In genomic region chr4:66572949-66573348, GRCh38 we compare ENCODE assay signal across 2 cellular contexts.
TF ChIP-seq lines count a peak whose summit lies in the region.

No MANE protein-coding gene starts in this region.

TF ChIP-seq in SK-N-SH treated with all-trans-retinoic acid at 6 μM for 48 hours, 23 proteins besides CTCF, POLR2A, EP300 and RAD21 (continued from another document):
- TF ChIP-seq, protein P1, sequence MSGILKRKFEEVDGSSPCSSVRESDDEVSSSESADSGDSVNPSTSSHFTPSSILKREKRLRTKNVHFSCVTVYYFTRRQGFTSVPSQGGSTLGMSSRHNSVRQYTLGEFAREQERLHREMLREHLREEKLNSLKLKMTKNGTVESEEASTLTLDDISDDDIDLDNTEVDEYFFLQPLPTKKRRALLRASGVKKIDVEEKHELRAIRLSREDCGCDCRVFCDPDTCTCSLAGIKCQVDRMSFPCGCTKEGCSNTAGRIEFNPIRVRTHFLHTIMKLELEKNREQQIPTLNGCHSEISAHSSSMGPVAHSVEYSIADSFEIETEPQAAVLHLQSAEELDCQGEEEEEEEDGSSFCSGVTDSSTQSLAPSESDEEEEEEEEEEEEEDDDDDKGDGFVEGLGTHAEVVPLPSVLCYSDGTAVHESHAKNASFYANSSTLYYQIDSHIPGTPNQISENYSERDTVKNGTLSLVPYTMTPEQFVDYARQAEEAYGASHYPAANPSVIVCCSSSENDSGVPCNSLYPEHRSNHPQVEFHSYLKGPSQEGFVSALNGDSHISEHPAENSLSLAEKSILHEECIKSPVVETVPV (CRISPR knock-in tag; IDR thresholded peaks at IDR 0.05) = no peak
- TF ChIP-seq RARB (CRISPR knock-in tag; IDR thresholded peaks at IDR 0.05) (no peak), TCF4 (CRISPR knock-in tag; IDR thresholded peaks at IDR 0.05; ENCODE audit: borderline replicate concordance) (no peak), ZNF565 (CRISPR knock-in tag; conservative IDR thresholded peaks at IDR 0.05; ENCODE audit: low read depth) (no peak), ZNF8 (CRISPR knock-in tag; IDR thresholded peaks at IDR 0.05) (no peak), BACH2 (CRISPR knock-in tag; IDR thresholded peaks at IDR 0.05; ENCODE audit: borderline replicate concordance) (no peak), GLIS3 (CRISPR knock-in tag; IDR thresholded peaks at IDR 0.05) (no peak)
- TF ChIP-seq, protein P2, sequence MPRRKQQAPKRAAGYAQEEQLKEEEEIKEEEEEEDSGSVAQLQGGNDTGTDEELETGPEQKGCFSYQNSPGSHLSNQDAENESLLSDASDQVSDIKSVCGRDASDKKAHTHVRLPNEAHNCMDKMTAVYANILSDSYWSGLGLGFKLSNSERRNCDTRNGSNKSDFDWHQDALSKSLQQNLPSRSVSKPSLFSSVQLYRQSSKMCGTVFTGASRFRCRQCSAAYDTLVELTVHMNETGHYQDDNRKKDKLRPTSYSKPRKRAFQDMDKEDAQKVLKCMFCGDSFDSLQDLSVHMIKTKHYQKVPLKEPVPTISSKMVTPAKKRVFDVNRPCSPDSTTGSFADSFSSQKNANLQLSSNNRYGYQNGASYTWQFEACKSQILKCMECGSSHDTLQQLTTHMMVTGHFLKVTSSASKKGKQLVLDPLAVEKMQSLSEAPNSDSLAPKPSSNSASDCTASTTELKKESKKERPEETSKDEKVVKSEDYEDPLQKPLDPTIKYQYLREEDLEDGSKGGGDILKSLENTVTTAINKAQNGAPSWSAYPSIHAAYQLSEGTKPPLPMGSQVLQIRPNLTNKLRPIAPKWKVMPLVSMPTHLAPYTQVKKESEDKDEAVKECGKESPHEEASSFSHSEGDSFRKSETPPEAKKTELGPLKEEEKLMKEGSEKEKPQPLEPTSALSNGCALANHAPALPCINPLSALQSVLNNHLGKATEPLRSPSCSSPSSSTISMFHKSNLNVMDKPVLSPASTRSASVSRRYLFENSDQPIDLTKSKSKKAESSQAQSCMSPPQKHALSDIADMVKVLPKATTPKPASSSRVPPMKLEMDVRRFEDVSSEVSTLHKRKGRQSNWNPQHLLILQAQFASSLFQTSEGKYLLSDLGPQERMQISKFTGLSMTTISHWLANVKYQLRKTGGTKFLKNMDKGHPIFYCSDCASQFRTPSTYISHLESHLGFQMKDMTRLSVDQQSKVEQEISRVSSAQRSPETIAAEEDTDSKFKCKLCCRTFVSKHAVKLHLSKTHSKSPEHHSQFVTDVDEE (CRISPR knock-in tag; IDR thresholded peaks at IDR 0.05) = no peak

TF ChIP-seq in SK-N-SH, 30 proteins besides CTCF, POLR2A, EP300 and RAD21:
- TF ChIP-seq ZBTB33 (IDR thresholded peaks at IDR 0.05; ENCODE audit: borderline replicate concordance, low read depth) = no peak
- no peak for TF ChIP-seq USF1 (IDR thresholded peaks at IDR 0.05; ENCODE audit: borderline replicate concordance, low read depth)
- TF ChIP-seq NRF1 (IDR thresholded peaks at IDR 0.05; ENCODE audit: low read depth, low read length) = no peak
- TF ChIP-seq NFIC (IDR thresholded peaks at IDR 0.05; ENCODE audit: borderline replicate concordance) = no peak
- no peak for TF ChIP-seq REST (IDR thresholded peaks at IDR 0.05; ENCODE audit: low read depth, low read length)
- no peak for TF ChIP-seq EZH2phosphoT487 (IDR thresholded peaks at IDR 0.05; ENCODE audit: borderline replicate concordance, low read depth)
- no peak for TF ChIP-seq GATA2 (CRISPR knock-in tag; IDR thresholded peaks at IDR 0.05)
- no peak for TF ChIP-seq RCOR1 (IDR thresholded peaks at IDR 0.05; ENCODE audit: low read length)
- TF ChIP-seq, protein P3, sequence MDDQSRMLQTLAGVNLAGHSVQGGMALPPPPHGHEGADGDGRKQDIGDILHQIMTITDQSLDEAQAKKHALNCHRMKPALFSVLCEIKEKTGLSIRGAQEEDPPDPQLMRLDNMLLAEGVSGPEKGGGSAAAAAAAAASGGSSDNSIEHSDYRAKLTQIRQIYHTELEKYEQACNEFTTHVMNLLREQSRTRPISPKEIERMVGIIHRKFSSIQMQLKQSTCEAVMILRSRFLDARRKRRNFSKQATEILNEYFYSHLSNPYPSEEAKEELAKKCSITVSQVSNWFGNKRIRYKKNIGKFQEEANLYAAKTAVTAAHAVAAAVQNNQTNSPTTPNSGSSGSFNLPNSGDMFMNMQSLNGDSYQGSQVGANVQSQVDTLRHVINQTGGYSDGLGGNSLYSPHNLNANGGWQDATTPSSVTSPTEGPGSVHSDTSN (IDR thresholded peaks at IDR 0.05) = no peak
- TF ChIP-seq TCF12 (IDR thresholded peaks at IDR 0.05) = no peak
- no peak for TF ChIP-seq FOXJ3 (CRISPR knock-in tag; IDR thresholded peaks at IDR 0.05)
- no peak for TF ChIP-seq FOSL2 (IDR thresholded peaks at IDR 0.05; ENCODE audit: borderline replicate concordance, low read depth)
- no peak for TF ChIP-seq MXI1 (IDR thresholded peaks at IDR 0.05; ENCODE audit: low read depth, low read length)
- TF ChIP-seq, protein P4, sequence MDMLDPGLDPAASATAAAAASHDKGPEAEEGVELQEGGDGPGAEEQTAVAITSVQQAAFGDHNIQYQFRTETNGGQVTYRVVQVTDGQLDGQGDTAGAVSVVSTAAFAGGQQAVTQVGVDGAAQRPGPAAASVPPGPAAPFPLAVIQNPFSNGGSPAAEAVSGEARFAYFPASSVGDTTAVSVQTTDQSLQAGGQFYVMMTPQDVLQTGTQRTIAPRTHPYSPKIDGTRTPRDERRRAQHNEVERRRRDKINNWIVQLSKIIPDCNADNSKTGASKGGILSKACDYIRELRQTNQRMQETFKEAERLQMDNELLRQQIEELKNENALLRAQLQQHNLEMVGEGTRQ (IDR thresholded peaks at IDR 0.05; ENCODE audit: borderline replicate concordance, low read depth, low read length) = no peak
- TF ChIP-seq MEF2A (IDR thresholded peaks at IDR 0.05; ENCODE audit: borderline replicate concordance, low read depth) = no peak
- no peak for TF ChIP-seq ELF1 (IDR thresholded peaks at IDR 0.05)
- no peak for TF ChIP-seq RXRA (IDR thresholded peaks at IDR 0.05; ENCODE audit: borderline replicate concordance, low read depth)
